ENCODE assay signal across 25 cellular contexts in the genomic region with DNA sequence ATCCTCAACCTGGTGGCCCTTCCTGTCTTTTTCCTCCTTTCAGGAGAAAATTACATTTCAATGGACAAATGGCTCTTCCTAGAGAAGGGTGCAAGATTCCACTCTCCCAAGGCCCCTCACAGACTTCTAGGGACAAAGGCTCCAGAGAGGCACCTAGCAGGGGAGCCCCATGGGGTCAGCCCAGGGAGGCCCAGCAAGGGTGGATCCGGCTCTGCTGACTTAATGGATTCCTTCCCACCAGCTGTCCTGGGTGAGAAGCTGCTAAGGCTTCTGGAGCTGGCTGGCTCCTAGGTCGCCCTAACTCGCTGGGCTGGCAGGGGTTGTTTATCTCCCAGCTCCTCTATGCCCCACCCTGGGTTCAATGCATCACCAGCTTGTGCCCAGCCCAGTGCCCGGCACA.
DNase-seq lines count a peak whose midpoint lies in the region; ATAC-seq, FAIRE-seq and TF ChIP-seq lines count a peak whose summit lies in the region.
"Had no signal": no experiment of that assay in that cellular context is flagged by ENCODE, and none has a peak within 500 bp of the region (broad histone marks: within the 10 kb centered on the region; RNA-seq: fewer than 3 reads in every experiment).

No MANE protein-coding gene starts in this region.

- H3K79me1 ChIP-seq in trophoblast cell (ENCODE audit: low read length), result peaks cover 15% of the 10 kb centered on the region

- no peak for FAIRE-seq in kidney (lab: Jason Lieb, UNC)
- FAIRE-seq: endometrium, frontal cortex had no signal

- H3K4me1 ChIP-seq in HCT116 (ENCODE audit: control insufficient read depth in 1 of 2, insufficient read depth in 2 of 2, low read length in 2 of 2) (peaks cover 0 to 5% of the 10 kb centered on the region in 2 experiments; a peak in 2 of 4 replicates), trophoblast cell (ENCODE audit: control insufficient read depth in 1 of 2, insufficient read depth in 2 of 2, low read length in 2 of 2) (peaks cover 34 to 35% of the 10 kb centered on the region in 2 experiments), kidney (ENCODE audit: control insufficient read depth in 1 of 2, insufficient read depth in 1 of 2, low read depth in 1 of 2, low read length in 2 of 2) (peaks cover 0 to 11% of the 10 kb centered on the region in 2 donors)

- BruUV-seq in HCT116 (replicated peaks; lab: Mats Ljungman, UMichigan), result no TSS peak

- H3K18ac ChIP-seq in trophoblast cell (ENCODE audit: low read length), result peak overlapping the region; percentile 61

- no peak overlapping the region for H3K4ac ChIP-seq in trophoblast cell (ENCODE audit: low read depth, low read length)

- intact Hi-C loops in HCT116 (cut with micrococcal nuclease), result loop anchor here (10.0 kb wide), 1 partner anchor 149 kb away; no protein-coding TSS in a partner anchor
- intact Hi-C loops in kidney (cut with DNase I), result no loop called here

- H3K27me3 ChIP-seq in HCT116 (ENCODE audit: insufficient read depth, low read length) (no peaks in the 10 kb centered on the region), trophoblast cell (ENCODE audit: insufficient read depth, low read length) (no peaks in the 10 kb centered on the region), H7 (ENCODE audit: control insufficient read depth, insufficient read depth, low read length) (no peaks in the 10 kb centered on the region)
- H3K27me3 ChIP-seq: sigmoid colon, thyroid gland had no signal

- RAD21 ChIA-PET in HCT116 (lab: Charles Lee; ENCODE audit: low non-redundant PET in 1 of 2, low total read pairs in 2 of 2, uncharacterized antibody in 2 of 2, unreplicated experiment in 2 of 2), result no interaction called here

- H3K23ac ChIP-seq in trophoblast cell (ENCODE audit: low read length), result no peak overlapping the region

- H3K14ac ChIP-seq in trophoblast cell (ENCODE audit: low read length), result no peak overlapping the region

- H2BK120ac ChIP-seq in trophoblast cell (ENCODE audit: insufficient read depth, low read length, poor library complexity), result peak overlapping the region; percentile 24

- ATAC-seq in HCT116, result no peak
- ATAC-seq in GM18511 (IDR thresholded peaks at IDR 0.05; ENCODE audit: unreplicated experiment), result no peak
- ATAC-seq: Right ventricle myocardium inferior, T-helper 17 cell had no signal

- H4K20me1 ChIP-seq in HCT116 (ENCODE audit: insufficient read depth), result no peaks in the 10 kb centered on the region

- no peak overlapping the region for H2BK5ac ChIP-seq in trophoblast cell (ENCODE audit: low read depth, low read length, poor library complexity)

- TF ChIP-seq POLR2A in HCT116 (IDR thresholded peaks at IDR 0.05; ENCODE audit: borderline replicate concordance, extremely low read depth, insufficient read depth, insufficient read length), result no peak

- POLR2A ChIA-PET in HCT116 (lab: Charles Lee), result no interaction called here

- TF ChIP-seq RAD21 in HCT116 (IDR thresholded peaks at IDR 0.05; ENCODE audit: low read depth), result no peak

- H4K91ac ChIP-seq in trophoblast cell (ENCODE audit: low read depth, low read length), result peak overlapping the region; percentile 13

- H3K27ac ChIP-seq in HCT116 (ENCODE audit: low read depth, low read length), result no peak overlapping the region
- no peak overlapping the region for H3K27ac ChIP-seq in SK-N-MC
- H3K27ac ChIP-seq in trophoblast cell (ENCODE audit: low read depth, low read length), result no peak overlapping the region
- H3K27ac ChIP-seq in kidney (ENCODE audit: low read depth in 2 of 2, low read length in 2 of 2), result no peak overlapping the region
- H3K27ac ChIP-seq: C4-2B, GM23248, thyroid gland had no signal

- no peak overlapping the region for H3K9ac ChIP-seq in HCT116 (ENCODE audit: low read length)
- H3K9ac ChIP-seq in SK-N-MC (ENCODE audit: insufficient read length), result no peak overlapping the region
- no peak overlapping the region for H3K9ac ChIP-seq in trophoblast cell (ENCODE audit: low read length)
- no peak overlapping the region for H3K9ac ChIP-seq in kidney (ENCODE audit: low read length in 2 of 2)
- H3K9ac ChIP-seq: GM23248 had no signal

- TF ChIP-seq CTCF in HCT116 (IDR thresholded peaks at IDR 0.05 in 2 of 3, conservative IDR thresholded peaks at IDR 0.05 in 1 of 3; ENCODE audit: borderline replicate concordance in 1 of 3, insufficient read depth in 1 of 3, low read depth in 2 of 3, low read length in 2 of 3) (no peak), kidney (IDR thresholded peaks at IDR 0.05; ENCODE audit: borderline replicate concordance, extremely low read depth, insufficient read depth) (no peak)

- DNase-seq in HCT116 (ENCODE audit: low read depth, low spot score), result no peak
- no peak for DNase-seq in SK-N-MC (ENCODE audit: low read depth, low spot score)
- peak; percentile 53 for DNase-seq in left kidney (ENCODE audit: low read depth, low spot score)
- no peak for DNase-seq in trophoblast cell
- no peak for DNase-seq in H7
- no peak for DNase-seq in kidney
- DNase-seq: activated CD4-positive, alpha-beta T cell treated with anti-CD3 and anti-CD28 coated beads, Interleukin-2, amount 50 U/mL, for 48 hours; activated CD4-positive, CD25-positive, alpha-beta regulatory T cell treated with anti-CD3 and anti-CD28 coated beads, Interleukin-2, amount 50 U/mL, for 72 hours; activated naive CD4-positive, alpha-beta T cell treated with anti-CD3 and anti-CD28 coated beads for 36 hours; DND-41; GF-D8; GM23248; NCI-H1417 treated with DMSO at 0.1 percent for 48 hours; NCI-H2081; NCI-H524 treated with DMSO at 0.1 percent for 48 hours; NK-92 treated with Interleukin-12 subunit alpha and Interleukin-12 subunit beta, amount 100 ng/mL, for 24 hours; sigmoid colon; stimulated activated CD4-positive, alpha-beta T cell treated with anti-CD3 and anti-CD28 coated beads, Interleukin-4, amount 100 ng/mL, for 1 hour; T-helper 17 cell had no signal

- peak overlapping the region; percentile 50 for H2BK12ac ChIP-seq in trophoblast cell (ENCODE audit: low read length)

- no peak overlapping the region for H4K12ac ChIP-seq in trophoblast cell (ENCODE audit: low read depth, low read length)

- WGBS in trophoblast cell (ENCODE audit: extremely low coverage, insufficient coverage, insufficient read length), result no CpG with 5 or more reads among the region's 4 CpGs

- no peak overlapping the region for H3K4me3 ChIP-seq in HCT116 (replicated peaks in 1 of 2; ENCODE audit: low read depth in 1 of 2, low read length in 2 of 2)
- H3K4me3 ChIP-seq in SK-N-MC, result 0 out of 2 replicates have a peak overlapping the region, but pooled peaks have one; percentile 15
- H3K4me3 ChIP-seq in trophoblast cell (ENCODE audit: low read depth, low read length), result no peak overlapping the region
- no peak overlapping the region for H3K4me3 ChIP-seq in H7 (ENCODE audit: insufficient read depth, low read depth, low read length)
- H3K4me3 ChIP-seq in kidney (ENCODE audit: low read length in 2 of 2), result no peak overlapping the region
- H3K4me3 ChIP-seq: GM23248, sigmoid colon, thyroid gland had no signal

- no peaks in the 10 kb centered on the region for H3K9me2 ChIP-seq in HCT116 (ENCODE audit: insufficient read depth)

- H3K9me3 ChIP-seq in HCT116 (ENCODE audit: control insufficient read depth in 1 of 2, insufficient read depth in 1 of 2, low read depth in 1 of 2, low read length in 2 of 2), result no peaks in the 10 kb centered on the region
- no peaks in the 10 kb centered on the region for H3K9me3 ChIP-seq in SK-N-MC (ENCODE audit: low read depth, low read length)
- no peaks in the 10 kb centered on the region for H3K9me3 ChIP-seq in trophoblast cell (ENCODE audit: insufficient read depth, low read depth, low read length)
- no peaks in the 10 kb centered on the region for H3K9me3 ChIP-seq in kidney (ENCODE audit: control insufficient read depth in 1 of 2, low read length in 2 of 2)
- H3K9me3 ChIP-seq: sigmoid colon, thyroid gland had no signal

- H2AFZ ChIP-seq in HCT116 (ENCODE audit: low read depth, low read length, poor library complexity, severe bottlenecking) (no peak overlapping the region), trophoblast cell (ENCODE audit: insufficient read depth, low read length, poor library complexity) (no peak overlapping the region)
- H2AFZ ChIP-seq: GM23248 had no signal

- CTCF ChIA-PET in HCT116 (lab: Charles Lee), result no interaction called here

- H4K8ac ChIP-seq in trophoblast cell (ENCODE audit: low read depth, low read length), result no peak overlapping the region

- H3K4me2 ChIP-seq in HCT116 (ENCODE audit: low read length) (peak overlapping the region; percentile 12; the same call in 1 of the 2 replicates), trophoblast cell (ENCODE audit: low read length) (no peak overlapping the region)

- peak overlapping the region; percentile 44 for H2AK5ac ChIP-seq in trophoblast cell (ENCODE audit: low read length)

- H3K36me3 ChIP-seq in HCT116 (ENCODE audit: control insufficient read depth in 1 of 2, insufficient read depth in 2 of 2, low read length in 2 of 2) (no peaks in the 10 kb centered on the region), SK-N-MC (ENCODE audit: insufficient read depth, low read length) (no peaks in the 10 kb centered on the region), trophoblast cell (ENCODE audit: control insufficient read depth in 1 of 2, insufficient read depth in 2 of 2, low read length in 2 of 2) (no peaks in the 10 kb centered on the region), H7 (replicated peaks; ENCODE audit: control insufficient read depth, insufficient read depth, low read length) (no peaks in the 10 kb centered on the region), kidney (ENCODE audit: control insufficient read depth in 1 of 2, insufficient read depth in 2 of 2, low read length in 2 of 2) (no peaks in the 10 kb centered on the region)
- H3K36me3 ChIP-seq: sigmoid colon, thyroid gland had no signal

- H3K79me2 ChIP-seq in HCT116 (ENCODE audit: insufficient read depth, low read length) (no peaks in the 10 kb centered on the region), trophoblast cell (ENCODE audit: control insufficient read depth, insufficient read depth, low read length, poor library complexity) (peaks cover 10% of the 10 kb centered on the region)

TF ChIP-seq in HCT116, 20 proteins besides CTCF, POLR2A, EP300 and RAD21 (continues in another document):
- TF ChIP-seq, protein P1, sequence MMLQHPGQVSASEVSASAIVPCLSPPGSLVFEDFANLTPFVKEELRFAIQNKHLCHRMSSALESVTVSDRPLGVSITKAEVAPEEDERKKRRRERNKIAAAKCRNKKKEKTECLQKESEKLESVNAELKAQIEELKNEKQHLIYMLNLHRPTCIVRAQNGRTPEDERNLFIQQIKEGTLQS (IDR thresholded peaks at IDR 0.05), result no peak
- TF ChIP-seq MAX (IDR thresholded peaks at IDR 0.05) (no peak), ELF1 (IDR thresholded peaks at IDR 0.05; ENCODE audit: borderline replicate concordance, low read depth) (no peak), EZH2 (IDR thresholded peaks at IDR 0.05) (no peak)
